ENCODE assay signal across 1 cellular context in genomic region chr1:181099152-181100014, GRCh38.
TF ChIP-seq lines count a peak whose summit lies in the region.

No MANE protein-coding gene starts in this region.

TF ChIP-seq in HEK293, 187 proteins besides CTCF, POLR2A, EP300 and RAD21 (continued from another document and continues in another):
- TF ChIP-seq ZNF26 (tag by site-specific recombination; IDR thresholded peaks at IDR 0.05) (no peak), ZNF391 (tag by site-specific recombination; IDR thresholded peaks at IDR 0.05; ENCODE audit: borderline replicate concordance, low read depth) (peak; percentile 64; the same call in 1 of the 2 replicates), ZNF239 (tag by site-specific recombination; IDR thresholded peaks at IDR 0.05) (no peak), EGR2 (tag by site-specific recombination; IDR thresholded peaks at IDR 0.05; ENCODE audit: low read depth) (no peak), ZNF23 (tag by site-specific recombination; IDR thresholded peaks at IDR 0.05; ENCODE audit: borderline replicate concordance) (no peak), ZNF211 (tag by site-specific recombination; IDR thresholded peaks at IDR 0.05; ENCODE audit: low read depth) (no peak), SP2 (tag by site-specific recombination; IDR thresholded peaks at IDR 0.05) (peak; percentile 43), ZIC2 (tag by site-specific recombination; IDR thresholded peaks at IDR 0.05) (peak; percentile 6; the same call in 1 of the 2 replicates), ZBTB20 (tag by site-specific recombination; IDR thresholded peaks at IDR 0.05) (no peak), ZNF48 (tag by site-specific recombination; IDR thresholded peaks at IDR 0.05) (no peak), ZNF155 (tag by site-specific recombination; IDR thresholded peaks at IDR 0.05) (no peak), ZNF629 (tag by site-specific recombination; IDR thresholded peaks at IDR 0.05) (peak; percentile 91), ZNF202 (tag by site-specific recombination; IDR thresholded peaks at IDR 0.05; ENCODE audit: borderline replicate concordance) (no peak), ZNF174 (tag by site-specific recombination; IDR thresholded peaks at IDR 0.05) (no peak), ZNF223 (tag by site-specific recombination; IDR thresholded peaks at IDR 0.05) (no peak), REST (tag by site-specific recombination; IDR thresholded peaks at IDR 0.05) (no peak), ZNF660 (tag by site-specific recombination; IDR thresholded peaks at IDR 0.05) (peak; percentile 59), ZNF37A (tag by site-specific recombination; IDR thresholded peaks at IDR 0.05) (no peak), ZNF654 (tag by site-specific recombination; IDR thresholded peaks at IDR 0.05; ENCODE audit: low read depth) (peak; percentile 1; the same call in 1 of the 2 replicates), FEZF1 (tag by site-specific recombination; IDR thresholded peaks at IDR 0.05) (peak; percentile 37; the same call in 1 of the 2 replicates), ZNF610 (tag by site-specific recombination; IDR thresholded peaks at IDR 0.05; ENCODE audit: borderline replicate concordance) (no peak), ZBTB10 (tag by site-specific recombination; IDR thresholded peaks at IDR 0.05) (no peak), PRDM6 (tag by site-specific recombination; IDR thresholded peaks at IDR 0.05) (peak; percentile 71), ZNF266 (tag by site-specific recombination; IDR thresholded peaks at IDR 0.05; ENCODE audit: low read depth) (no peak), KLF9 (tag by site-specific recombination; IDR thresholded peaks at IDR 0.05; ENCODE audit: low read depth) (no peak), TCF7L2 (IDR thresholded peaks at IDR 0.05; ENCODE audit: borderline replicate concordance, low read depth, low read length) (peak; percentile 71), ZFP3 (tag by site-specific recombination; IDR thresholded peaks at IDR 0.05; ENCODE audit: low read depth) (no peak), ZNF792 (tag by site-specific recombination; IDR thresholded peaks at IDR 0.05) (no peak), ZNF146 (tag by site-specific recombination; IDR thresholded peaks at IDR 0.05) (no peak), ZNF837 (tag by site-specific recombination; IDR thresholded peaks at IDR 0.05) (no peak), ZNF768 (tag by site-specific recombination; IDR thresholded peaks at IDR 0.05) (no peak), ZBTB17 (tag by site-specific recombination; IDR thresholded peaks at IDR 0.05) (peak; percentile 92), KLF8 (tag by site-specific recombination; IDR thresholded peaks at IDR 0.05) (peak; percentile 17; the same call in 1 of the 2 replicates), ZNF19 (tag by site-specific recombination; IDR thresholded peaks at IDR 0.05; ENCODE audit: low read depth) (no peak), ZXDB (tag by site-specific recombination; IDR thresholded peaks at IDR 0.05) (peak; percentile 66), ZNF76 (tag by site-specific recombination; IDR thresholded peaks at IDR 0.05; ENCODE audit: borderline replicate concordance, low read depth) (peak; percentile 53; the same call in 1 of the 2 replicates), ZNF426 (tag by site-specific recombination; IDR thresholded peaks at IDR 0.05) (no peak), ZNF626 (tag by site-specific recombination; IDR thresholded peaks at IDR 0.05) (no peak), MYNN (tag by site-specific recombination; IDR thresholded peaks at IDR 0.05; ENCODE audit: borderline replicate concordance) (peak; percentile 72; the same call in 1 of the 2 replicates), ZNF596 (tag by site-specific recombination; IDR thresholded peaks at IDR 0.05) (peak; percentile 27; the same call in 1 of the 2 replicates), ZNF658 (tag by site-specific recombination; IDR thresholded peaks at IDR 0.05) (no peak)
- TF ChIP-seq, protein P1, sequence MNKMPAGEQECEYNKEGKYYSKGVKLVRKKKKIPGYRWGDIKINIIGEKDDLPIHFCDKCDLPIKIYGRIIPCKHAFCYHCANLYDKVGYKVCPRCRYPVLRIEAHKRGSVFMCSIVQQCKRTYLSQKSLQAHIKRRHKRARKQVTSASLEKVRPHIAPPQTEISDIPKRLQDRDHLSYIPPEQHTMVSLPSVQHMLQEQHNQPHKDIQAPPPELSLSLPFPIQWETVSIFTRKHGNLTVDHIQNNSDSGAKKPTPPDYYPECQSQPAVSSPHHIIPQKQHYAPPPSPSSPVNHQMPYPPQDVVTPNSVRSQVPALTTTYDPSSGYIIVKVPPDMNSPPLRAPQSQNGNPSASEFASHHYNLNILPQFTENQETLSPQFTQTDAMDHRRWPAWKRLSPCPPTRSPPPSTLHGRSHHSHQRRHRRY (tag by site-specific recombination; IDR thresholded peaks at IDR 0.05): no peak
- TF ChIP-seq, protein P2, sequence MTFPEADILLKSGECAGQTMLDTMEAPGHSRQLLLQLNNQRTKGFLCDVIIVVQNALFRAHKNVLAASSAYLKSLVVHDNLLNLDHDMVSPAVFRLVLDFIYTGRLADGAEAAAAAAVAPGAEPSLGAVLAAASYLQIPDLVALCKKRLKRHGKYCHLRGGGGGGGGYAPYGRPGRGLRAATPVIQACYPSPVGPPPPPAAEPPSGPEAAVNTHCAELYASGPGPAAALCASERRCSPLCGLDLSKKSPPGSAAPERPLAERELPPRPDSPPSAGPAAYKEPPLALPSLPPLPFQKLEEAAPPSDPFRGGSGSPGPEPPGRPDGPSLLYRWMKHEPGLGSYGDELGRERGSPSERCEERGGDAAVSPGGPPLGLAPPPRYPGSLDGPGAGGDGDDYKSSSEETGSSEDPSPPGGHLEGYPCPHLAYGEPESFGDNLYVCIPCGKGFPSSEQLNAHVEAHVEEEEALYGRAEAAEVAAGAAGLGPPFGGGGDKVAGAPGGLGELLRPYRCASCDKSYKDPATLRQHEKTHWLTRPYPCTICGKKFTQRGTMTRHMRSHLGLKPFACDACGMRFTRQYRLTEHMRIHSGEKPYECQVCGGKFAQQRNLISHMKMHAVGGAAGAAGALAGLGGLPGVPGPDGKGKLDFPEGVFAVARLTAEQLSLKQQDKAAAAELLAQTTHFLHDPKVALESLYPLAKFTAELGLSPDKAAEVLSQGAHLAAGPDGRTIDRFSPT (tag by site-specific recombination; IDR thresholded peaks at IDR 0.05): no peak
- TF ChIP-seq, protein P3, sequence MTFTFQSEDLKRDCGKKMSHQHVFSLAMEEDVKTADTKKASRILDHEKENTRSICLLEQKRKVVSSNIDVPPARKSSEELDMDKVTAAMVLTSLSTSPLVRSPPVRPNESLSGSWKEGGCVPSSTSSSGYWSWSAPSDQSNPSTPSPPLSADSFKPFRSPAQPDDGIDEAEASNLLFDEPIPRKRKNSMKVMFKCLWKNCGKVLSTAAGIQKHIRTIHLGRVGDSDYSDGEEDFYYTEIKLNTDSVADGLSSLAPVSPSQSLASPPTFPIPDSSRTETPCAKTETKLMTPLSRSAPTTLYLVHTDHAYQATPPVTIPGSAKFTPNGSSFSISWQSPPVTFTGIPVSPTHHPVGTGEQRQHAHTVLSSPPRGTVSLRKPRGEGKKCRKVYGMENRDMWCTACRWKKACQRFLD (tag by site-specific recombination; IDR thresholded peaks at IDR 0.05): no peak
- TF ChIP-seq, protein P4, sequence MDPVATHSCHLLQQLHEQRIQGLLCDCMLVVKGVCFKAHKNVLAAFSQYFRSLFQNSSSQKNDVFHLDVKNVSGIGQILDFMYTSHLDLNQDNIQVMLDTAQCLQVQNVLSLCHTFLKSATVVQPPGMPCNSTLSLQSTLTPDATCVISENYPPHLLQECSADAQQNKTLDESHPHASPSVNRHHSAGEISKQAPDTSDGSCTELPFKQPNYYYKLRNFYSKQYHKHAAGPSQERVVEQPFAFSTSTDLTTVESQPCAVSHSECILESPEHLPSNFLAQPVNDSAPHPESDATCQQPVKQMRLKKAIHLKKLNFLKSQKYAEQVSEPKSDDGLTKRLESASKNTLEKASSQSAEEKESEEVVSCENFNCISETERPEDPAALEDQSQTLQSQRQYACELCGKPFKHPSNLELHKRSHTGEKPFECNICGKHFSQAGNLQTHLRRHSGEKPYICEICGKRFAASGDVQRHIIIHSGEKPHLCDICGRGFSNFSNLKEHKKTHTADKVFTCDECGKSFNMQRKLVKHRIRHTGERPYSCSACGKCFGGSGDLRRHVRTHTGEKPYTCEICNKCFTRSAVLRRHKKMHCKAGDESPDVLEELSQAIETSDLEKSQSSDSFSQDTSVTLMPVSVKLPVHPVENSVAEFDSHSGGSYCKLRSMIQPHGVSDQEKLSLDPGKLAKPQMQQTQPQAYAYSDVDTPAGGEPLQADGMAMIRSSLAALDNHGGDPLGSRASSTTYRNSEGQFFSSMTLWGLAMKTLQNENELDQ (tag by site-specific recombination; IDR thresholded peaks at IDR 0.05; ENCODE audit: low read depth): no peak
- TF ChIP-seq, protein P5, sequence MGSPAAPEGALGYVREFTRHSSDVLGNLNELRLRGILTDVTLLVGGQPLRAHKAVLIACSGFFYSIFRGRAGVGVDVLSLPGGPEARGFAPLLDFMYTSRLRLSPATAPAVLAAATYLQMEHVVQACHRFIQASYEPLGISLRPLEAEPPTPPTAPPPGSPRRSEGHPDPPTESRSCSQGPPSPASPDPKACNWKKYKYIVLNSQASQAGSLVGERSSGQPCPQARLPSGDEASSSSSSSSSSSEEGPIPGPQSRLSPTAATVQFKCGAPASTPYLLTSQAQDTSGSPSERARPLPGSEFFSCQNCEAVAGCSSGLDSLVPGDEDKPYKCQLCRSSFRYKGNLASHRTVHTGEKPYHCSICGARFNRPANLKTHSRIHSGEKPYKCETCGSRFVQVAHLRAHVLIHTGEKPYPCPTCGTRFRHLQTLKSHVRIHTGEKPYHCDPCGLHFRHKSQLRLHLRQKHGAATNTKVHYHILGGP (tag by site-specific recombination; IDR thresholded peaks at IDR 0.05): no peak
